Comparison of ENCODE assay signal across 8 cellular contexts in genomic region chr5:150846651-150847333, GRCh38. TPM values are rescaled to one million over a fixed set of nuclear protein-coding genes. Genes with fewer than 3 reads are reported as not detected.
DNase-seq lines count a peak whose midpoint lies in the region; ATAC-seq, FAIRE-seq and TF ChIP-seq lines count a peak whose summit lies in the region.

No MANE protein-coding gene starts in this region.

- no peak overlapping the region for H3K27ac ChIP-seq in gastrocnemius medialis

- H3K9me3 ChIP-seq in gastrocnemius medialis: no peaks in the 10 kb centered on the region

- peak; percentile 33 to 68 (median 59) for TF ChIP-seq CTCF in gastrocnemius medialis (IDR thresholded peaks at IDR 0.05 in 4 of 5, conservative IDR thresholded peaks at IDR 0.05 in 1 of 5)

- DNase-seq in NCI-H128 (lab: John Stamatoyannopoulos, UW; ENCODE audit: unreplicated experiment) (peak; percentile 26), SKM-1 (lab: John Stamatoyannopoulos, UW; ENCODE audit: unreplicated experiment) (peak; percentile 89), left cardiac atrium (peak; percentile 45), gastrocnemius medialis (peak; percentile 9 to 17)
- DNase-seq in activated naive CD8-positive, alpha-beta T cell treated with anti-CD3 and anti-CD28 coated beads, Interleukin-2, amount 50 U/mL, for 16 hours (ENCODE audit: low read depth, low spot score): peak; percentile 24

- ATAC-seq in GM18499 (IDR thresholded peaks at IDR 0.05; ENCODE audit: insufficient read depth, unreplicated experiment) (peak; percentile 84), HG02852 (IDR thresholded peaks at IDR 0.05; ENCODE audit: unreplicated experiment) (peak; percentile 99), left cardiac atrium (peak; percentile 94 to 97), gastrocnemius medialis (peak; percentile 74 to 84)

- H3K36me3 ChIP-seq in gastrocnemius medialis: no peaks in the 10 kb centered on the region

- H3K4me3 ChIP-seq in gastrocnemius medialis: no peak overlapping the region

- peaks cover 0 to 3% of the 10 kb centered on the region in 2 donors for H3K4me1 ChIP-seq in gastrocnemius medialis

- peak; percentile 83 for FAIRE-seq in A204.1 (lab: Jason Lieb, UNC)

- TF ChIP-seq POLR2A in gastrocnemius medialis (IDR thresholded peaks at IDR 0.05): no peak

- intact Hi-C loops in left cardiac atrium (cut with DNase I): loop anchor here (1.0 to 10.0 kb wide), 3 partner anchors 45 to 289 kb away; no protein-coding TSS in a partner anchor
- intact Hi-C loops in gastrocnemius medialis (cut with DNase I; ENCODE audit: low total_unique reads): loop anchor here (1.0 to 10.0 kb wide), 5 partner anchors 24 to 389 kb away; partner anchors contain the start of gene RBM22

- no peaks in the 10 kb centered on the region for H3K27me3 ChIP-seq in gastrocnemius medialis

- in situ Hi-C loops in gastrocnemius medialis (cut with MboI; ENCODE audit: low sequenced_read_pairs in 4 of 4): loop anchor here (5.0 to 25.0 kb wide), 5 partner anchors 44 to 284 kb away; partner anchors contain the start of gene RBM22 (in 1 of the 4)

RNA-seq across cellular contexts. Expression of gene IRGM, which starts 0.5 kb away (rescaled TPM):
- total RNA-seq in left cardiac atrium: not detected
- not detected for total RNA-seq in gastrocnemius medialis

RNA-seq across cellular contexts. Expression of gene ZNF300, which starts 58.0 kb away (rescaled TPM):
- total RNA-seq in left cardiac atrium: 1 to 10 TPM; 1.2 to 2.0 TPM
- total RNA-seq in gastrocnemius medialis: under 1 TPM; 0.07 to 0.36 (median 0.25) TPM

Comparison
In these comparisons a context has a peak if more than half of its experiments do, and no peak if none do; other contexts are left out.
1. DNase-seq: peak in every context shown above with its lines; median percentile 89 in SKM-1; 45 in left cardiac atrium; 26 in NCI-H128; 24 in activated naive CD8-positive, alpha-beta T cell treated with anti-CD3 and anti-CD28 coated beads, Interleukin-2, amount 50 U/mL, for 16 hours; 13 in gastrocnemius medialis.